In genomic region chr9:107155244-107155817, GRCh38 we compare ENCODE assay signal across 1 cellular context.
TF ChIP-seq lines count a peak whose summit lies in the region.

No MANE protein-coding gene starts in this region.

TF ChIP-seq in WTC11, 78 proteins besides CTCF, POLR2A, EP300 and RAD21 (continued from another document):
- TF ChIP-seq ZNF425 (CRISPR knock-in tag; conservative IDR thresholded peaks at IDR 0.05) (no peak), NFE2L1 (CRISPR knock-in tag; IDR thresholded peaks at IDR 0.05) (no peak), GABPB1 (CRISPR knock-in tag; IDR thresholded peaks at IDR 0.05) (no peak), MLX (CRISPR knock-in tag; IDR thresholded peaks at IDR 0.05) (no peak), ZNF121 (CRISPR knock-in tag; IDR thresholded peaks at IDR 0.05) (no peak), SOX15 (CRISPR knock-in tag; IDR thresholded peaks at IDR 0.05) (no peak), NR1H2 (CRISPR knock-in tag; IDR thresholded peaks at IDR 0.05) (no peak), ARID4B (CRISPR knock-in tag; IDR thresholded peaks at IDR 0.05; ENCODE audit: borderline replicate concordance) (no peak), RELA (CRISPR knock-in tag; IDR thresholded peaks at IDR 0.05; ENCODE audit: borderline replicate concordance) (no peak)
